In genomic region chr2:190304404-190304803, GRCh38 we compare ENCODE assay signal across 22 cellular contexts.
"Had no signal": no experiment of that assay in that cellular context is flagged by ENCODE, and none has a peak within 500 bp of the region (broad histone marks: within the 10 kb centered on the region; RNA-seq: fewer than 3 reads in every experiment).

No MANE protein-coding gene starts in this region.

- H3K4me1 Mint-ChIP-seq: activated CD4-positive, alpha-beta T cell treated with anti-CD3 and anti-CD28 coated beads, Interleukin-2, amount 10 ng/mL, durations not matched to agents 24 days and 14 days; activated naive CD4-positive, alpha-beta T cell treated with anti-CD3 and anti-CD28 coated beads, Interleukin-2, amount 10 ng/mL, durations not matched to agents 7 days and 5 days had no signal

- H3K27me3 Mint-ChIP-seq: activated CD4-positive, alpha-beta T cell treated with anti-CD3 and anti-CD28 coated beads, Interleukin-2, amount 10 ng/mL, durations not matched to agents 24 days and 14 days; activated naive CD4-positive, alpha-beta T cell treated with anti-CD3 and anti-CD28 coated beads, Interleukin-2, amount 10 ng/mL, durations not matched to agents 7 days and 5 days; naive thymus-derived CD4-positive, alpha-beta T cell; stimulated activated naive B cell treated with anti-CD40 and anti-IgM and Interleukin-4, amounts not matched to agents 10 μg/mL and 1 μg/mL and 100 μg/mL, for 72 hours had no signal

- H3K27ac Mint-ChIP-seq: activated CD4-positive, alpha-beta T cell treated with anti-CD3 and anti-CD28 coated beads, Interleukin-2, amount 10 ng/mL, durations not matched to agents 24 days and 14 days; activated naive CD4-positive, alpha-beta T cell treated with anti-CD3 and anti-CD28 coated beads, Interleukin-2, amount 10 ng/mL, durations not matched to agents 7 days and 5 days; endodermal cell; naive thymus-derived CD4-positive, alpha-beta T cell; neural progenitor cell; stimulated activated naive B cell treated with anti-CD40 and anti-IgM and Interleukin-4, amounts not matched to agents 10 μg/mL and 1 μg/mL and 100 μg/mL, for 72 hours had no signal

- ATAC-seq: gastroesophageal sphincter; naive thymus-derived CD4-positive, alpha-beta T cell; right lobe of liver; stimulated activated naive B cell treated with anti-CD40 and anti-IgM and Interleukin-4, amounts not matched to agents 10 μg/mL and 1 μg/mL and 100 μg/mL, for 72 hours had no signal

- H3K4me3 Mint-ChIP-seq: activated CD4-positive, alpha-beta T cell treated with anti-CD3 and anti-CD28 coated beads, Interleukin-2, amount 10 ng/mL, durations not matched to agents 24 days and 14 days; activated naive CD4-positive, alpha-beta T cell treated with anti-CD3 and anti-CD28 coated beads, Interleukin-2, amount 10 ng/mL, durations not matched to agents 7 days and 5 days; endodermal cell; naive thymus-derived CD4-positive, alpha-beta T cell; neural progenitor cell; stimulated activated naive B cell treated with anti-CD40 and anti-IgM and Interleukin-4, amounts not matched to agents 10 μg/mL and 1 μg/mL and 100 μg/mL, for 72 hours had no signal

- DNase-seq: activated CD4-positive, alpha-beta T cell treated with anti-CD3 and anti-CD28 coated beads, Interleukin-2, amount 10 ng/mL, durations not matched to agents 24 days and 14 days; activated CD8-positive, alpha-beta memory T cell treated with anti-CD3 and anti-CD28 coated beads, Interleukin-2, amount 50 U/mL, for 48 hours; activated effector memory CD4-positive, alpha-beta T cell treated with anti-CD3 and anti-CD28 coated beads, Interleukin-2, amount 50 U/mL, for 16 hours; activated naive CD4-positive, alpha-beta T cell treated with anti-CD3 and anti-CD28 coated beads, Interleukin-2, amount 10 ng/mL, durations not matched to agents 7 days and 5 days; activated T-cell treated with anti-CD3 and anti-CD28 coated beads, Interleukin-2, amount 50 U/mL, for 48 hours; amygdala; cerebellar nuclear complex; cortex of kidney; endodermal cell; head of caudate nucleus; hypothalamus; left ventricle myocardium inferior; naive thymus-derived CD4-positive, alpha-beta T cell; posterior cingulate gyrus; right lobe of liver; stimulated activated CD4-positive, alpha-beta T cell treated with anti-CD3 and anti-CD28 coated beads, Interleukin-2, amount 100 ng/mL, for 24 hours; stimulated activated naive B cell treated with anti-CD40 and anti-IgM and Interleukin-4, amounts not matched to agents 10 μg/mL and 1 μg/mL and 100 μg/mL, for 72 hours; testis; trophoblast cell; uterus had no signal
